1 cellular context compared by ENCODE assay signal in the genomic region with DNA sequence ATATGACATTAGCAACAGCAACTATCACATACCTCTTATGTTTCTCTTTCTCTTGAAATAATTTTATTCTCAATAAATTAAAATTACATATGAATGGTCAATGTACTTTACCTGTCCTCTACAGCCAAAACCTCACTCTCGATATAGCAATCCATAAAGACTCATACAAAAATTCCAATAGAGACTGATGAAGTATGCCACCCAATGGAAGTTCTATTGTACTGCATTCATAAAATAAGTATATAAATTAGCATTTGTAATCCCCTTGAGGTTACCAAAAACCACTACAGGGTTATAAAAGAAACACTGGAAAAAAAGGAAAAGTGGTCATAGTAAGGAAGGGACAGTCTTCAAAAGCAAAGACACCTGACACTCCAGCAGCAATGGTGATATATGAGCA.
TF ChIP-seq lines count a peak whose summit lies in the region.

No MANE protein-coding gene starts in this region.

TF ChIP-seq in GM23338, 12 proteins besides CTCF, POLR2A, EP300 and RAD21 (continued from another document):
- TF ChIP-seq, protein P1, sequence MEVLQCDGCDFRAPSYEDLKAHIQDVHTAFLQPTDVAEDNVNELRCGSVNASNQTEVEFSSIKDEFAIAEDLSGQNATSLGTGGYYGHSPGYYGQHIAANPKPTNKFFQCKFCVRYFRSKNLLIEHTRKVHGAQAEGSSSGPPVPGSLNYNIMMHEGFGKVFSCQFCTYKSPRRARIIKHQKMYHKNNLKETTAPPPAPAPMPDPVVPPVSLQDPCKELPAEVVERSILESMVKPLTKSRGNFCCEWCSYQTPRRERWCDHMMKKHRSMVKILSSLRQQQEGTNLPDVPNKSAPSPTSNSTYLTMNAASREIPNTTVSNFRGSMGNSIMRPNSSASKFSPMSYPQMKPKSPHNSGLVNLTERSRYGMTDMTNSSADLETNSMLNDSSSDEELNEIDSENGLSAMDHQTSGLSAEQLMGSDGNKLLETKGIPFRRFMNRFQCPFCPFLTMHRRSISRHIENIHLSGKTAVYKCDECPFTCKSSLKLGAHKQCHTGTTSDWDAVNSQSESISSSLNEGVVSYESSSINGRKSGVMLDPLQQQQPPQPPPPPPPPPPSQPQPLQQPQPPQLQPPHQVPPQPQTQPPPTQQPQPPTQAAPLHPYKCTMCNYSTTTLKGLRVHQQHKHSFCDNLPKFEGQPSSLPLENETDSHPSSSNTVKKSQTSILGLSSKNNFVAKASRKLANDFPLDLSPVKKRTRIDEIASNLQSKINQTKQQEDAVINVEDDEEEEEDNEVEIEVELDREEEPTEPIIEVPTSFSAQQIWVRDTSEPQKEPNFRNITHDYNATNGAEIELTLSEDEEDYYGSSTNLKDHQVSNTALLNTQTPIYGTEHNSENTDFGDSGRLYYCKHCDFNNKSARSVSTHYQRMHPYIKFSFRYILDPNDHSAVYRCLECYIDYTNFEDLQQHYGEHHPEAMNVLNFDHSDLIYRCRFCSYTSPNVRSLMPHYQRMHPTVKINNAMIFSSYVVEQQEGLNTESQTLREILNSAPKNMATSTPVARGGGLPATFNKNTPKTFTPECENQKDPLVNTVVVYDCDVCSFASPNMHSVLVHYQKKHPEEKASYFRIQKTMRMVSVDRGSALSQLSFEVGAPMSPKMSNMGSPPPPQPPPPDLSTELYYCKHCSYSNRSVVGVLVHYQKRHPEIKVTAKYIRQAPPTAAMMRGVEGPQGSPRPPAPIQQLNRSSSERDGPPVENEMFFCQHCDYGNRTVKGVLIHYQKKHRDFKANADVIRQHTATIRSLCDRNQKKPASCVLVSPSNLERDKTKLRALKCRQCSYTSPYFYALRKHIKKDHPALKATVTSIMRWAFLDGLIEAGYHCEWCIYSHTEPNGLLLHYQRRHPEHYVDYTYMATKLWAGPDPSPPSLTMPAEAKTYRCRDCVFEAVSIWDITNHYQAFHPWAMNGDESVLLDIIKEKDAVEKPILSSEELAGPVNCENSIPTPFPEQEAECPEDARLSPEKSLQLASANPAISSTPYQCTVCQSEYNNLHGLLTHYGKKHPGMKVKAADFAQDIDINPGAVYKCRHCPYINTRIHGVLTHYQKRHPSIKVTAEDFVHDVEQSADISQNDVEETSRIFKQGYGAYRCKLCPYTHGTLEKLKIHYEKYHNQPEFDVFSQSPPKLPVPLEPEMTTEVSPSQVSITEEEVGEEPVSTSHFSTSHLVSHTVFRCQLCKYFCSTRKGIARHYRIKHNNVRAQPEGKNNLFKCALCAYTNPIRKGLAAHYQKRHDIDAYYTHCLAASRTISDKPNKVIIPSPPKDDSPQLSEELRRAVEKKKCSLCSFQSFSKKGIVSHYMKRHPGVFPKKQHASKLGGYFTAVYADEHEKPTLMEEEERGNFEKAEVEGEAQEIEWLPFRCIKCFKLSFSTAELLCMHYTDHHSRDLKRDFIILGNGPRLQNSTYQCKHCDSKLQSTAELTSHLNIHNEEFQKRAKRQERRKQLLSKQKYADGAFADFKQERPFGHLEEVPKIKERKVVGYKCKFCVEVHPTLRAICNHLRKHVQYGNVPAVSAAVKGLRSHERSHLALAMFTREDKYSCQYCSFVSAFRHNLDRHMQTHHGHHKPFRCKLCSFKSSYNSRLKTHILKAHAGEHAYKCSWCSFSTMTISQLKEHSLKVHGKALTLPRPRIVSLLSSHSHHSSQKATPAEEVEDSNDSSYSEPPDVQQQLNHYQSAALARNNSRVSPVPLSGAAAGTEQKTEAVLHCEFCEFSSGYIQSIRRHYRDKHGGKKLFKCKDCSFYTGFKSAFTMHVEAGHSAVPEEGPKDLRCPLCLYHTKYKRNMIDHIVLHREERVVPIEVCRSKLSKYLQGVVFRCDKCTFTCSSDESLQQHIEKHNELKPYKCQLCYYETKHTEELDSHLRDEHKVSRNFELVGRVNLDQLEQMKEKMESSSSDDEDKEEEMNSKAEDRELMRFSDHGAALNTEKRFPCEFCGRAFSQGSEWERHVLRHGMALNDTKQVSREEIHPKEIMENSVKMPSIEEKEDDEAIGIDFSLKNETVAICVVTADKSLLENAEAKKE (CRISPR knock-in tag; IDR thresholded peaks at IDR 0.05) = no peak
- TF ChIP-seq STAT1 (IDR thresholded peaks at IDR 0.05; ENCODE audit: unreplicated experiment) (no peak), EZH2phosphoT487 (IDR thresholded peaks at IDR 0.05; ENCODE audit: unreplicated experiment) (no peak), ZNF331 (CRISPR knock-in tag; IDR thresholded peaks at IDR 0.05; ENCODE audit: low read depth) (no peak), CREB1 (CRISPR knock-in tag; IDR thresholded peaks at IDR 0.05; ENCODE audit: low read depth) (no peak)
TF ChIP-seq in GM23338: peak in this region for 0.
